17 cellular contexts compared by ENCODE assay signal in the genomic region with DNA sequence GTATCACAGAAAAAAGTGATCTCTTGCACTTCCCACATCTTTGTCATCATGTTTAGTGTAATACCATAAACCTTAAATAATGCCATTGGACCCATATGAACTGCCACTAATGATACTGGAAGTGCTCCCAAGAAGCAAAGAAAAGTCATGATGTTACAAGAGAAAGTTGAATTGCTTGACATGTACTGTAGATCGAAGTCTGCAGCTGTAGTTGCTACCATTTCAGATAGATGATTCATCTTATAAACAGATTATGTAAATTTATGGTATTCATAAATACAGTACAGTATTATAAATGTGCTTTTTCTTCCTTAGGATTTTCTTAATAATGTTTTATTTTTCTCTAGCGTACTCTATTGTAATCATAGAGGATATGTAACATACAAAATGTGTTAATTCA. TPM values are rescaled to one million over a fixed set of nuclear protein-coding genes. Genes with fewer than 3 reads are reported as not detected.
DNase-seq lines count a peak whose midpoint lies in the region; ATAC-seq and TF ChIP-seq lines count a peak whose summit lies in the region.
"Had no signal": no experiment of that assay in that cellular context is flagged by ENCODE, and none has a peak within 500 bp of the region (broad histone marks: within the 10 kb centered on the region; RNA-seq: fewer than 3 reads in every experiment).

No MANE protein-coding gene starts in this region.

- DNase-seq in SK-N-SH, result no peak
- no peak for DNase-seq in PC-3
- DNase-seq in trophoblast cell, result no peak
- no peak for DNase-seq in NCI-H1694 treated with DMSO at 0.1 percent for 48 hours (lab: John Stamatoyannopoulos, UW)
- DNase-seq in smooth muscle cell (lab: John Stamatoyannopoulos, UW; ENCODE audit: unreplicated experiment), result no peak
- no peak for DNase-seq in coronary artery (ENCODE audit: low spot score)
- DNase-seq: 8988T; CD4-positive, alpha-beta memory T cell; DMS153; DMS79; GM23248 had no signal

- no peak overlapping the region for H2BK5ac ChIP-seq in trophoblast cell (ENCODE audit: low read depth, low read length, poor library complexity)

- peak; percentile 78 for ATAC-seq in SK-N-SH treated with all-trans-retinoic acid at 6 μM for 48 hours
- ATAC-seq in PC-3, result peak; percentile 25
- ATAC-seq: GM12878 had no signal

- TF ChIP-seq RAD21 in SK-N-SH (IDR thresholded peaks at IDR 0.05; ENCODE audit: low read length), result no peak

- H3K9me2 ChIP-seq in SK-N-SH, result no peaks in the 10 kb centered on the region
- H3K9me2 ChIP-seq in PC-3 (replicated peaks; ENCODE audit: low read length), result no peaks in the 10 kb centered on the region

- CTCF ChIA-PET in SK-N-SH (lab: Yijun Ruan, JAX) (interaction anchor here (1.6 kb wide), 1 partner anchor 64 kb away, joined by 3 read pairs; no protein-coding TSS in a partner anchor), PC-3 (lab: Charles Lee) (no interaction called here)

- intact Hi-C loops in PC-3 (cut with micrococcal nuclease), result no loop called here

- H3K18ac ChIP-seq in trophoblast cell (ENCODE audit: low read length), result no peak overlapping the region

- H3K9me3 ChIP-seq in SK-N-SH, result no peaks in the 10 kb centered on the region
- H3K9me3 ChIP-seq in PC-3 (ENCODE audit: low read length), result no peaks in the 10 kb centered on the region
- H3K9me3 ChIP-seq in trophoblast cell (ENCODE audit: insufficient read depth, low read depth, low read length), result no peaks in the 10 kb centered on the region
- H3K9me3 ChIP-seq in smooth muscle cell (replicated peaks; ENCODE audit: low read depth), result no peaks in the 10 kb centered on the region
- H3K9me3 ChIP-seq: HAP-1 had no signal

- no peak overlapping the region for H2BK120ac ChIP-seq in trophoblast cell (ENCODE audit: insufficient read depth, low read length, poor library complexity)

- H3K4me2 ChIP-seq in SK-N-SH (no peak overlapping the region), PC-3 (ENCODE audit: low read length) (no peak overlapping the region), trophoblast cell (ENCODE audit: low read length) (no peak overlapping the region), smooth muscle cell (no peak overlapping the region)

- H2AK5ac ChIP-seq in trophoblast cell (ENCODE audit: low read length), result no peak overlapping the region

- H3K14ac ChIP-seq in trophoblast cell (ENCODE audit: low read length), result no peak overlapping the region

- H3K23ac ChIP-seq in trophoblast cell (ENCODE audit: low read length), result no peak overlapping the region

- TF ChIP-seq EP300 in SK-N-SH (IDR thresholded peaks at IDR 0.05; ENCODE audit: borderline replicate concordance in 1 of 2, low read depth in 1 of 2, low read length in 1 of 2), result no peak

- H3K79me1 ChIP-seq in trophoblast cell (ENCODE audit: low read length), result peaks cover 4% of the 10 kb centered on the region

- H3K4me1 ChIP-seq in SK-N-SH (ENCODE audit: control insufficient read depth in 1 of 2, insufficient read depth in 2 of 2, low read depth in 1 of 2, low read length in 1 of 2) (no peaks in the 10 kb centered on the region), PC-3 (ENCODE audit: insufficient read depth, low read length) (peaks cover 25% of the 10 kb centered on the region), trophoblast cell (ENCODE audit: control insufficient read depth in 1 of 2, insufficient read depth in 2 of 2, low read length in 2 of 2) (peaks cover 5 to 10% of the 10 kb centered on the region in 2 experiments), smooth muscle cell (ENCODE audit: low read depth) (no peaks in the 10 kb centered on the region)
- H3K4me1 ChIP-seq: HAP-1 had no signal

- no peak overlapping the region for H2AFZ ChIP-seq in SK-N-SH (ENCODE audit: low read depth)
- H2AFZ ChIP-seq in PC-3 (ENCODE audit: low read length), result no peak overlapping the region
- no peak overlapping the region for H2AFZ ChIP-seq in trophoblast cell (ENCODE audit: insufficient read depth, low read length, poor library complexity)
- no peak overlapping the region for H2AFZ ChIP-seq in smooth muscle cell (ENCODE audit: low read depth)
- H2AFZ ChIP-seq: GM23248 had no signal

- no peak overlapping the region for H4K12ac ChIP-seq in trophoblast cell (ENCODE audit: low read depth, low read length)

- H4K91ac ChIP-seq in trophoblast cell (ENCODE audit: low read depth, low read length), result no peak overlapping the region

- no peaks in the 10 kb centered on the region for H4K20me1 ChIP-seq in SK-N-SH (ENCODE audit: insufficient read depth)
- no peaks in the 10 kb centered on the region for H4K20me1 ChIP-seq in PC-3 (ENCODE audit: low read length)
- no peaks in the 10 kb centered on the region for H4K20me1 ChIP-seq in smooth muscle cell (ENCODE audit: low read depth)
- H4K20me1 ChIP-seq: BLaER1 had no signal

- H3K27ac ChIP-seq in SK-N-SH (ENCODE audit: low read depth in 2 of 2, low read length in 1 of 2) (no peak overlapping the region), PC-3 (ENCODE audit: low read length) (no peak overlapping the region), VCaP (peak overlapping the region; percentile 8; the same call in 1 of the 2 replicates), trophoblast cell (ENCODE audit: low read depth, low read length) (no peak overlapping the region), smooth muscle cell (ENCODE audit: low read depth) (no peak overlapping the region), coronary artery (no peak overlapping the region)
- H3K27ac ChIP-seq: BLaER1, GM23248 had no signal

- H3F3A ChIP-seq in SK-N-SH (replicated peaks; ENCODE audit: insufficient read depth) (no peaks in the 10 kb centered on the region), PC-3 (ENCODE audit: low read length, unreplicated experiment) (no peaks in the 10 kb centered on the region), smooth muscle cell (ENCODE audit: low read depth) (no peaks in the 10 kb centered on the region)

- H3K9ac ChIP-seq in SK-N-SH (no peak overlapping the region), PC-3 (ENCODE audit: low read length) (no peak overlapping the region), trophoblast cell (ENCODE audit: low read length) (no peak overlapping the region), smooth muscle cell (ENCODE audit: low read depth) (no peak overlapping the region)
- H3K9ac ChIP-seq: BLaER1, GM23248 had no signal

- no peaks in the 10 kb centered on the region for H3K36me3 ChIP-seq in SK-N-SH (replicated peaks in 1 of 2; ENCODE audit: control insufficient read depth in 1 of 2, insufficient read depth in 2 of 2, low read length in 1 of 2)
- H3K36me3 ChIP-seq in PC-3 (ENCODE audit: low read depth, low read length), result no peaks in the 10 kb centered on the region
- no peaks in the 10 kb centered on the region for H3K36me3 ChIP-seq in trophoblast cell (ENCODE audit: control insufficient read depth in 1 of 2, insufficient read depth in 2 of 2, low read length in 2 of 2)
- no peaks in the 10 kb centered on the region for H3K36me3 ChIP-seq in smooth muscle cell (ENCODE audit: low read depth)
- H3K36me3 ChIP-seq: BLaER1, HAP-1 had no signal

- no peak overlapping the region for H3K4me3 ChIP-seq in SK-N-SH (ENCODE audit: low read depth in 2 of 2, low read length in 1 of 2)
- no peak overlapping the region for H3K4me3 ChIP-seq in PC-3 (ENCODE audit: low read length)
- no peak overlapping the region for H3K4me3 ChIP-seq in trophoblast cell (ENCODE audit: low read depth, low read length)
- no peak overlapping the region for H3K4me3 ChIP-seq in smooth muscle cell
- no peak overlapping the region for H3K4me3 ChIP-seq in coronary artery
- H3K4me3 ChIP-seq: BLaER1, GM12878, GM23248, HAP-1 had no signal

- no peak overlapping the region for H3K4ac ChIP-seq in trophoblast cell (ENCODE audit: low read depth, low read length)

- H3K79me2 ChIP-seq in SK-N-SH (ENCODE audit: insufficient read depth) (no peaks in the 10 kb centered on the region), PC-3 (ENCODE audit: low read length) (no peaks in the 10 kb centered on the region), trophoblast cell (ENCODE audit: control insufficient read depth, insufficient read depth, low read length, poor library complexity) (no peaks in the 10 kb centered on the region), smooth muscle cell (ENCODE audit: low read depth) (no peaks in the 10 kb centered on the region)

- no peaks in the 10 kb centered on the region for H3K27me3 ChIP-seq in SK-N-SH (ENCODE audit: insufficient read depth)
- no peaks in the 10 kb centered on the region for H3K27me3 ChIP-seq in PC-3 (ENCODE audit: low read length)
- H3K27me3 ChIP-seq in trophoblast cell (ENCODE audit: insufficient read depth, low read length), result no peaks in the 10 kb centered on the region
- no peaks in the 10 kb centered on the region for H3K27me3 ChIP-seq in smooth muscle cell (ENCODE audit: low read depth)
- H3K27me3 ChIP-seq: BLaER1 had no signal

- WGBS in SK-N-SH (ENCODE audit: low lambda C conversion rate), result 57% methylated on average over 2 of the region's 2 CpGs
- no CpG with 5 or more reads among the region's 2 CpGs for WGBS in trophoblast cell (ENCODE audit: extremely low coverage, insufficient coverage, insufficient read length)
- 99% methylated on average over 2 of the region's 2 CpGs for WGBS in smooth muscle cell (ENCODE audit: low lambda C conversion rate)

- no TSS peak for BruUV-seq in PC-3 (replicated peaks; lab: Mats Ljungman, UMichigan)

- no peak overlapping the region for H4K8ac ChIP-seq in trophoblast cell (ENCODE audit: low read depth, low read length)

- TF ChIP-seq CTCF in SK-N-SH (IDR thresholded peaks at IDR 0.05), result no peak
- TF ChIP-seq CTCF in PC-3 (conservative IDR thresholded peaks at IDR 0.05; ENCODE audit: low read depth, low read length), result no peak
- no peak for TF ChIP-seq CTCF in VCaP (conservative IDR thresholded peaks at IDR 0.05)
- TF ChIP-seq CTCF in smooth muscle cell (IDR thresholded peaks at IDR 0.05; ENCODE audit: borderline replicate concordance, insufficient read depth, poor library complexity, severe bottlenecking), result no peak
- TF ChIP-seq CTCF in coronary artery (IDR thresholded peaks at IDR 0.05), result no peak

- no peak overlapping the region for H2BK12ac ChIP-seq in trophoblast cell (ENCODE audit: low read length)

- POLR2A ChIA-PET in SK-N-SH (lab: Yijun Ruan, JAX) (no interaction called here), PC-3 (lab: Charles Lee; ENCODE audit: unreplicated experiment) (no interaction called here)

TF ChIP-seq in SK-N-SH treated with all-trans-retinoic acid at 6 μM for 48 hours, 23 proteins besides CTCF, POLR2A, EP300 and RAD21 (continues in another document):
- no peak for TF ChIP-seq OSR1 (CRISPR knock-in tag; IDR thresholded peaks at IDR 0.05)
- no peak for TF ChIP-seq ZFP3 (CRISPR knock-in tag; IDR thresholded peaks at IDR 0.05)
- TF ChIP-seq TOX (CRISPR knock-in tag; IDR thresholded peaks at IDR 0.05; ENCODE audit: borderline replicate concordance), result no peak

RNA-seq across cellular contexts. Expression of a gene that starts 30.1 kb away (rescaled TPM):
- polyA plus RNA-seq in SK-N-SH (2012; rRNA removed), result 0.15 and 0.16 TPM in 2 replicates
- 0.04 and 0.07 TPM in 2 replicates for polyA plus RNA-seq in SK-N-SH (2012; cell fraction: cytosol; rRNA removed)
- 0.23 and 0.48 TPM in 2 replicates for polyA plus RNA-seq in SK-N-SH (2012; cell fraction: nucleus; rRNA removed)
- total RNA-seq in PC-3 (2014; rRNA removed), result 105 and 127 TPM in 2 replicates
- polyA plus RNA-seq in trophoblast cell (2013), result 22.9 and 24.7 TPM in 2 replicates
- total RNA-seq in smooth muscle cell, result 120 TPM in 2 replicates
- 35.1 and 117 TPM in 2 replicates for polyA plus RNA-seq in smooth muscle cell
- total RNA-seq: CD4-positive, alpha-beta memory T cell had no signal
- polyA plus RNA-seq: CD14-positive monocyte; CD4-positive, alpha-beta memory T cell had no signal
